Comparison of ENCODE assay signal across 1 cellular context in genomic region chr7:31741852-31742251, GRCh38.
TF ChIP-seq lines count a peak whose summit lies in the region.

No MANE protein-coding gene starts in this region.

TF ChIP-seq in endothelial cell of umbilical vein, 7 proteins besides CTCF, POLR2A, EP300 and RAD21:
- TF ChIP-seq JUN (IDR thresholded peaks at IDR 0.05; ENCODE audit: borderline replicate concordance, insufficient read depth, insufficient read length, low read depth) (no peak), MYC (IDR thresholded peaks at IDR 0.05; ENCODE audit: low read depth, low read length) (no peak), EZH2 (IDR thresholded peaks at IDR 0.05; ENCODE audit: borderline replicate concordance, low read depth, low read length, severe bottlenecking) (no peak), GATA2 (IDR thresholded peaks at IDR 0.05; ENCODE audit: insufficient read depth, insufficient read length, low read depth, low read length) (no peak), MAX (IDR thresholded peaks at IDR 0.05; ENCODE audit: insufficient read depth, insufficient read length) (no peak), POLR2AphosphoS5 (IDR thresholded peaks at IDR 0.05; ENCODE audit: insufficient read depth, low read depth, low read length) (no peak), FOS (IDR thresholded peaks at IDR 0.05; ENCODE audit: borderline replicate concordance, insufficient read depth, low read length) (no peak)
